1 cellular context compared by ENCODE assay signal in genomic region chr4:127880764-127881564, GRCh38.
TF ChIP-seq lines count a peak whose summit lies in the region.

Gene PLK4, plus strand, starts transcription at chr4:127880893. Its CDS starts 242 bp downstream, at chr4:127881135.

TF ChIP-seq in HEK293, 187 proteins besides CTCF, POLR2A, EP300 and RAD21 (continued from another document):
- TF ChIP-seq ZBTB6 (tag by site-specific recombination; IDR thresholded peaks at IDR 0.05) = no peak
- no peak for TF ChIP-seq ZNF214 (tag by site-specific recombination; IDR thresholded peaks at IDR 0.05; ENCODE audit: borderline replicate concordance)
- TF ChIP-seq, protein P1, sequence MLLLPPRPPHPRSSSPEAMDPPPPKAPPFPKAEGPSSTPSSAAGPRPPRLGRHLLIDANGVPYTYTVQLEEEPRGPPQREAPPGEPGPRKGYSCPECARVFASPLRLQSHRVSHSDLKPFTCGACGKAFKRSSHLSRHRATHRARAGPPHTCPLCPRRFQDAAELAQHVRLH (tag by site-specific recombination; IDR thresholded peaks at IDR 0.05) = no peak
- no peak for TF ChIP-seq ZNF157 (tag by site-specific recombination; IDR thresholded peaks at IDR 0.05)
- no peak for TF ChIP-seq ZNF585B (tag by site-specific recombination; IDR thresholded peaks at IDR 0.05)
- no peak for TF ChIP-seq ZBTB1 (tag by site-specific recombination; IDR thresholded peaks at IDR 0.05)
- no peak for TF ChIP-seq ZNF274 (IDR thresholded peaks at IDR 0.05; ENCODE audit: low read length)
- no peak for TF ChIP-seq ZNF274 (tag by site-specific recombination; IDR thresholded peaks at IDR 0.05; ENCODE audit: borderline replicate concordance)
- TF ChIP-seq ZNF560 (tag by site-specific recombination; IDR thresholded peaks at IDR 0.05; ENCODE audit: borderline replicate concordance) = no peak
- no peak for TF ChIP-seq HOXA7 (CRISPR knock-in tag; IDR thresholded peaks at IDR 0.05; ENCODE audit: borderline replicate concordance)
- TF ChIP-seq ZNF19 (tag by site-specific recombination; IDR thresholded peaks at IDR 0.05; ENCODE audit: low read depth) = no peak
- TF ChIP-seq ZNF341 (tag by site-specific recombination; IDR thresholded peaks at IDR 0.05; ENCODE audit: low read depth) = peak; percentile 75
- 0 out of 2 replicates have a peak, but pooled peaks have one; percentile 4 for TF ChIP-seq ZNF596 (tag by site-specific recombination; IDR thresholded peaks at IDR 0.05)
- TF ChIP-seq ZNF791 (tag by site-specific recombination; IDR thresholded peaks at IDR 0.05) = no peak
- TF ChIP-seq, protein P2, sequence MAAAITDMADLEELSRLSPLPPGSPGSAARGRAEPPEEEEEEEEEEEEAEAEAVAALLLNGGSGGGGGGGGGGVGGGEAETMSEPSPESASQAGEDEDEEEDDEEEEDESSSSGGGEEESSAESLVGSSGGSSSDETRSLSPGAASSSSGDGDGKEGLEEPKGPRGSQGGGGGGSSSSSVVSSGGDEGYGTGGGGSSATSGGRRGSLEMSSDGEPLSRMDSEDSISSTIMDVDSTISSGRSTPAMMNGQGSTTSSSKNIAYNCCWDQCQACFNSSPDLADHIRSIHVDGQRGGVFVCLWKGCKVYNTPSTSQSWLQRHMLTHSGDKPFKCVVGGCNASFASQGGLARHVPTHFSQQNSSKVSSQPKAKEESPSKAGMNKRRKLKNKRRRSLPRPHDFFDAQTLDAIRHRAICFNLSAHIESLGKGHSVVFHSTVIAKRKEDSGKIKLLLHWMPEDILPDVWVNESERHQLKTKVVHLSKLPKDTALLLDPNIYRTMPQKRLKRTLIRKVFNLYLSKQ (tag by site-specific recombination; IDR thresholded peaks at IDR 0.05; ENCODE audit: borderline replicate concordance) = no peak
- no peak for TF ChIP-seq SCRT2 (tag by site-specific recombination; IDR thresholded peaks at IDR 0.05)
- no peak for TF ChIP-seq ZNF768 (tag by site-specific recombination; IDR thresholded peaks at IDR 0.05)
- no peak for TF ChIP-seq ZNF223 (tag by site-specific recombination; IDR thresholded peaks at IDR 0.05)
- no peak for TF ChIP-seq ZNF112 (tag by site-specific recombination; IDR thresholded peaks at IDR 0.05)
- TF ChIP-seq ZNF514 (tag by site-specific recombination; IDR thresholded peaks at IDR 0.05) = no peak
- TF ChIP-seq ZNF600 (tag by site-specific recombination; IDR thresholded peaks at IDR 0.05) = peak; percentile 68; the same call in 1 of the 2 replicates
- TF ChIP-seq ZNF133 (tag by site-specific recombination; IDR thresholded peaks at IDR 0.05) = no peak
- TF ChIP-seq ZFP3 (tag by site-specific recombination; IDR thresholded peaks at IDR 0.05; ENCODE audit: low read depth) = no peak
- no peak for TF ChIP-seq GFI1B (tag by site-specific recombination; IDR thresholded peaks at IDR 0.05)
- no peak for TF ChIP-seq ZNF624 (tag by site-specific recombination; IDR thresholded peaks at IDR 0.05)
- TF ChIP-seq ZNF473 (tag by site-specific recombination; IDR thresholded peaks at IDR 0.05) = no peak
- TF ChIP-seq HOXD13 (CRISPR knock-in tag; IDR thresholded peaks at IDR 0.05; ENCODE audit: borderline replicate concordance) = no peak
- no peak for TF ChIP-seq ZNF404 (tag by site-specific recombination; IDR thresholded peaks at IDR 0.05)
- peak; percentile 90 for TF ChIP-seq KLF9 (tag by site-specific recombination; IDR thresholded peaks at IDR 0.05; ENCODE audit: low read depth)
- TF ChIP-seq, protein P3, sequence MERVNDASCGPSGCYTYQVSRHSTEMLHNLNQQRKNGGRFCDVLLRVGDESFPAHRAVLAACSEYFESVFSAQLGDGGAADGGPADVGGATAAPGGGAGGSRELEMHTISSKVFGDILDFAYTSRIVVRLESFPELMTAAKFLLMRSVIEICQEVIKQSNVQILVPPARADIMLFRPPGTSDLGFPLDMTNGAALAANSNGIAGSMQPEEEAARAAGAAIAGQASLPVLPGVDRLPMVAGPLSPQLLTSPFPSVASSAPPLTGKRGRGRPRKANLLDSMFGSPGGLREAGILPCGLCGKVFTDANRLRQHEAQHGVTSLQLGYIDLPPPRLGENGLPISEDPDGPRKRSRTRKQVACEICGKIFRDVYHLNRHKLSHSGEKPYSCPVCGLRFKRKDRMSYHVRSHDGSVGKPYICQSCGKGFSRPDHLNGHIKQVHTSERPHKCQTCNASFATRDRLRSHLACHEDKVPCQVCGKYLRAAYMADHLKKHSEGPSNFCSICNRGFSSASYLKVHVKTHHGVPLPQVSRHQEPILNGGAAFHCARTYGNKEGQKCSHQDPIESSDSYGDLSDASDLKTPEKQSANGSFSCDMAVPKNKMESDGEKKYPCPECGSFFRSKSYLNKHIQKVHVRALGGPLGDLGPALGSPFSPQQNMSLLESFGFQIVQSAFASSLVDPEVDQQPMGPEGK (tag by site-specific recombination; IDR thresholded peaks at IDR 0.05) = peak; percentile 91
- TF ChIP-seq ZNF350 (tag by site-specific recombination; IDR thresholded peaks at IDR 0.05) = no peak
- peak; percentile 51; the same call in 1 of the 2 replicates for TF ChIP-seq ZNF610 (tag by site-specific recombination; IDR thresholded peaks at IDR 0.05; ENCODE audit: borderline replicate concordance)
- TF ChIP-seq KLF1 (tag by site-specific recombination; IDR thresholded peaks at IDR 0.05) = peak; percentile 91
- peak; percentile 93 for TF ChIP-seq MZF1 (tag by site-specific recombination; IDR thresholded peaks at IDR 0.05; ENCODE audit: borderline replicate concordance)
- peak; percentile 84 for TF ChIP-seq YY2 (tag by site-specific recombination; IDR thresholded peaks at IDR 0.05)
- no peak for TF ChIP-seq ZNF544 (tag by site-specific recombination; IDR thresholded peaks at IDR 0.05)
- TF ChIP-seq SETDB1 (IDR thresholded peaks at IDR 0.05; ENCODE audit: insufficient read length, low read length) = no peak
- TF ChIP-seq ZFP69B (tag by site-specific recombination; IDR thresholded peaks at IDR 0.05) = peak; percentile 55; the same call in 1 of the 2 replicates
- no peak for TF ChIP-seq ZNF549 (tag by site-specific recombination; IDR thresholded peaks at IDR 0.05)
- TF ChIP-seq ZEB2 (tag by site-specific recombination; IDR thresholded peaks at IDR 0.05) = peak; percentile 69; the same call in 1 of the 2 replicates
- TF ChIP-seq ZNF239 (tag by site-specific recombination; IDR thresholded peaks at IDR 0.05) = 0 out of 2 replicates have a peak, but pooled peaks have one; percentile 62
- TF ChIP-seq PRDM10 (tag by site-specific recombination; IDR thresholded peaks at IDR 0.05) = peak; percentile 62; the same call in 1 of the 2 replicates
- peak; percentile 22; the same call in 1 of the 2 replicates for TF ChIP-seq ZNF391 (tag by site-specific recombination; IDR thresholded peaks at IDR 0.05; ENCODE audit: borderline replicate concordance, low read depth)
- TF ChIP-seq SP2 (tag by site-specific recombination; IDR thresholded peaks at IDR 0.05) = peak; percentile 91
- no peak for TF ChIP-seq ZNF639 (tag by site-specific recombination; IDR thresholded peaks at IDR 0.05)
- peak; percentile 84 for TF ChIP-seq EGR2 (tag by site-specific recombination; IDR thresholded peaks at IDR 0.05; ENCODE audit: low read depth)
- TF ChIP-seq, protein P4, sequence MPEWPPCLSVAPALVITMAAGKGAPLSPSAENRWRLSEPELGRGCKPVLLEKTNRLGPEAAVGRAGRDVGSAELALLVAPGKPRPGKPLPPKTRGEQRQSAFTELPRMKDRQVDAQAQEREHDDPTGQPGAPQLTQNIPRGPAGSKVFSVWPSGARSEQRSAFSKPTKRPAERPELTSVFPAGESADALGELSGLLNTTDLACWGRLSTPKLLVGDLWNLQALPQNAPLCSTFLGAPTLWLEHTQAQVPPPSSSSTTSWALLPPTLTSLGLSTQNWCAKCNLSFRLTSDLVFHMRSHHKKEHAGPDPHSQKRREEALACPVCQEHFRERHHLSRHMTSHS (tag by site-specific recombination; IDR thresholded peaks at IDR 0.05) = no peak
- TF ChIP-seq ZNF776 (tag by site-specific recombination; IDR thresholded peaks at IDR 0.05; ENCODE audit: borderline replicate concordance) = no peak
- TF ChIP-seq ZNF37A (tag by site-specific recombination; IDR thresholded peaks at IDR 0.05) = no peak
